Comparison of ENCODE assay signal across 17 cellular contexts in genomic region chr10:96414303-96414702, GRCh38. TPM values are rescaled to one million over a fixed set of nuclear protein-coding genes. Genes with fewer than 3 reads are reported as not detected.
DNase-seq lines count a peak whose midpoint lies in the region; ATAC-seq and TF ChIP-seq lines count a peak whose summit lies in the region.
"Had no signal": no experiment of that assay in that cellular context is flagged by ENCODE, and none has a peak within 500 bp of the region (broad histone marks: within the 10 kb centered on the region; RNA-seq: fewer than 3 reads in every experiment).

No MANE protein-coding gene starts in this region.

- TF ChIP-seq POLR2A in esophagus muscularis mucosa (IDR thresholded peaks at IDR 0.05; ENCODE audit: low read depth), result no peak

- H3K27ac Mint-ChIP-seq in osteocyte (ENCODE audit: unreplicated experiment), result no peak overlapping the region
- no peak overlapping the region for H3K27ac Mint-ChIP-seq in activated T-cell treated with anti-CD3 and anti-CD28 coated beads, Interleukin-2, amount 50 U/mL, for 72 hours
- H3K27ac Mint-ChIP-seq: CD4-positive, CD25-positive, alpha-beta regulatory T cell had no signal

- no peaks in the 10 kb centered on the region for H3K9me3 Mint-ChIP-seq in osteocyte (ENCODE audit: unreplicated experiment)
- no peaks in the 10 kb centered on the region for H3K9me3 Mint-ChIP-seq in activated T-cell treated with anti-CD3 and anti-CD28 coated beads, Interleukin-2, amount 50 U/mL, for 72 hours

- H3K27me3 ChIP-seq in colonic mucosa, result no peaks in the 10 kb centered on the region
- peaks cover 0 to 30% (median 0%) of the 10 kb centered on the region in 4 donors for H3K27me3 ChIP-seq in esophagus muscularis mucosa

- H3K9me3 ChIP-seq in colonic mucosa, result no peaks in the 10 kb centered on the region
- H3K9me3 ChIP-seq in esophagus muscularis mucosa, result no peaks in the 10 kb centered on the region
- H3K9me3 ChIP-seq: BE2C, Caco-2, HAP-1 had no signal

- peak; percentile 15 for DNase-seq in activated CD8-positive, alpha-beta memory T cell treated with anti-CD3 and anti-CD28 coated beads for 24 hours
- no peak for DNase-seq in activated CD8-positive, alpha-beta memory T cell treated with anti-CD3 and anti-CD28 coated beads, Interleukin-2, amount 50 U/mL, for 4 hours
- DNase-seq in colonic mucosa (peak; percentile 12), esophagus muscularis mucosa (ENCODE audit: extremely low spot score) (peak; percentile 62), osteocyte (ENCODE audit: extremely low spot score, unreplicated experiment) (peak; percentile 69)
- no peak for DNase-seq in activated T-cell treated with anti-CD3 and anti-CD28 coated beads, Interleukin-2, amount 50 U/mL, for 72 hours
- no peak for DNase-seq in activated naive CD4-positive, alpha-beta T cell treated with anti-CD3 and anti-CD28 coated beads, Interleukin-2, amount 50 U/mL, for 16 hours
- DNase-seq: ACHN; BE2C; C1 segment of cervical spinal cord; Caco-2; CD4-positive, CD25-positive, alpha-beta regulatory T cell; GM23248; IMR-90 had no signal

- H3K4me3 ChIP-seq in colonic mucosa, result no peak overlapping the region
- no peak overlapping the region for H3K4me3 ChIP-seq in esophagus muscularis mucosa
- H3K4me3 ChIP-seq: GM23248, HAP-1 had no signal

- peaks cover 4% of the 10 kb centered on the region for H3K4me1 Mint-ChIP-seq in osteocyte (ENCODE audit: unreplicated experiment)
- no peaks in the 10 kb centered on the region for H3K4me1 Mint-ChIP-seq in activated T-cell treated with anti-CD3 and anti-CD28 coated beads, Interleukin-2, amount 50 U/mL, for 72 hours (ENCODE audit: low read depth)
- H3K4me1 Mint-ChIP-seq: CD4-positive, CD25-positive, alpha-beta regulatory T cell had no signal

- H3K36me3 ChIP-seq in colonic mucosa, result no peaks in the 10 kb centered on the region
- H3K36me3 ChIP-seq in esophagus muscularis mucosa, result no peaks in the 10 kb centered on the region
- H3K36me3 ChIP-seq: BE2C, HAP-1 had no signal

- H3K9ac ChIP-seq in colonic mucosa (ENCODE audit: low read depth in 2 of 2, low read length in 2 of 2), result no peak overlapping the region
- H3K9ac ChIP-seq: GM23248 had no signal

- intact Hi-C loops in colonic mucosa (cut with DNase I), result no loop called here
- intact Hi-C loops in esophagus muscularis mucosa (cut with DNase I), result no loop called here

- H3K36me3 Mint-ChIP-seq in osteocyte (ENCODE audit: unreplicated experiment), result no peaks in the 10 kb centered on the region
- H3K36me3 Mint-ChIP-seq in activated T-cell treated with anti-CD3 and anti-CD28 coated beads, Interleukin-2, amount 50 U/mL, for 72 hours (ENCODE audit: insufficient read depth in 2 of 2), result no peaks in the 10 kb centered on the region
- H3K36me3 Mint-ChIP-seq: CD4-positive, CD25-positive, alpha-beta regulatory T cell had no signal

- no peaks in the 10 kb centered on the region for H3K4me1 ChIP-seq in colonic mucosa
- peaks cover 11 to 15% (median 13%) of the 10 kb centered on the region in 4 donors for H3K4me1 ChIP-seq in esophagus muscularis mucosa
- H3K4me1 ChIP-seq: BE2C, Caco-2, HAP-1 had no signal

- H3K27me3 Mint-ChIP-seq in osteocyte (ENCODE audit: unreplicated experiment), result peaks cover 9% of the 10 kb centered on the region
- peaks cover 6% of the 10 kb centered on the region for H3K27me3 Mint-ChIP-seq in activated T-cell treated with anti-CD3 and anti-CD28 coated beads, Interleukin-2, amount 50 U/mL, for 72 hours (ENCODE audit: low read depth)

- TF ChIP-seq CTCF in colonic mucosa (IDR thresholded peaks at IDR 0.05) (no peak), esophagus muscularis mucosa (IDR thresholded peaks at IDR 0.05) (no peak), osteocyte (IDR thresholded peaks at IDR 0.05) (no peak)

- 88% methylated on average over 5 of the region's 5 CpGs for WGBS in esophagus muscularis mucosa

- no peak overlapping the region for H3K27ac ChIP-seq in colonic mucosa
- no peak overlapping the region for H3K27ac ChIP-seq in esophagus muscularis mucosa (replicated peaks in 1 of 4)
- H3K27ac ChIP-seq: GM23248 had no signal

- no peak for TF ChIP-seq EP300 in esophagus muscularis mucosa (IDR thresholded peaks at IDR 0.05)

- no peak overlapping the region for H3K4me3 Mint-ChIP-seq in osteocyte (ENCODE audit: unreplicated experiment)
- H3K4me3 Mint-ChIP-seq in activated T-cell treated with anti-CD3 and anti-CD28 coated beads, Interleukin-2, amount 50 U/mL, for 72 hours, result no peak overlapping the region
- H3K4me3 Mint-ChIP-seq: CD4-positive, CD25-positive, alpha-beta regulatory T cell had no signal

- ATAC-seq in activated T-cell treated with anti-CD3 and anti-CD28 coated beads, Interleukin-2, amount 50 U/mL, for 72 hours (replicated peaks in 1 of 2), result no peak
- no peak for ATAC-seq in HG02973 (IDR thresholded peaks at IDR 0.05; ENCODE audit: unreplicated experiment)

RNA-seq across cellular contexts. Expression of gene OPALIN, which starts 55.5 kb away (rescaled TPM):
- total RNA-seq in colonic mucosa (not detected), esophagus muscularis mucosa (not detected), osteocyte (not detected in 2 replicates)
- total RNA-seq in activated T-cell treated with anti-CD3 and anti-CD28 coated beads, Interleukin-2, amount 50 U/mL, for 72 hours, result not detected
- total RNA-seq: Caco-2; CD4-positive, CD25-positive, alpha-beta regulatory T cell; GM23248; H4; IMR-90 had no signal

Comparison
In these comparisons a context has a peak if more than half of its experiments do, and no peak if none do; other contexts are left out.
1. DNase-seq: peak in activated CD8-positive, alpha-beta memory T cell treated with anti-CD3 and anti-CD28 coated beads for 24 hours (single experiment), colonic mucosa (single experiment), esophagus muscularis mucosa (single experiment) and osteocyte (single experiment); none in activated CD8-positive, alpha-beta memory T cell treated with anti-CD3 and anti-CD28 coated beads, Interleukin-2, amount 50 U/mL, for 4 hours (single experiment), activated T-cell treated with anti-CD3 and anti-CD28 coated beads, Interleukin-2, amount 50 U/mL, for 72 hours (0 of 2) and activated naive CD4-positive, alpha-beta T cell treated with anti-CD3 and anti-CD28 coated beads, Interleukin-2, amount 50 U/mL, for 16 hours (single experiment).